ENCODE assay signal across 14 cellular contexts in genomic region chr7:32070051-32070405, GRCh38. TPM values are rescaled to one million over a fixed set of nuclear protein-coding genes. Genes with fewer than 3 reads are reported as not detected.
DNase-seq lines count a peak whose midpoint lies in the region; ATAC-seq and TF ChIP-seq lines count a peak whose summit lies in the region.
"Had no signal": no experiment of that assay in that cellular context is flagged by ENCODE, and none has a peak within 500 bp of the region (broad histone marks: within the 10 kb centered on the region; RNA-seq: fewer than 3 reads in every experiment).

No MANE protein-coding gene starts in this region.

- H3K9ac ChIP-seq in iPS-18a (ENCODE audit: low read length): no peak overlapping the region

- no peak overlapping the region for H3K27ac ChIP-seq in iPS-18a (ENCODE audit: low read length)
- H3K27ac ChIP-seq: skin epidermis had no signal

- H3K36me3 Mint-ChIP-seq in MCF 10A (ENCODE audit: insufficient read depth, unreplicated experiment) (no peaks in the 10 kb centered on the region), natural killer cell (no peaks in the 10 kb centered on the region)
- H3K36me3 Mint-ChIP-seq: CD4-positive, CD25-positive, alpha-beta regulatory T cell had no signal

- H3K9me3 ChIP-seq in iPS-18a (ENCODE audit: control insufficient read depth, low read depth, low read length): no peaks in the 10 kb centered on the region

- H3K9me3 Mint-ChIP-seq in MCF 10A (ENCODE audit: unreplicated experiment): no peaks in the 10 kb centered on the region
- no peaks in the 10 kb centered on the region for H3K9me3 Mint-ChIP-seq in natural killer cell

- no TSS peak for BruUV-seq in MCF 10A (replicated peaks; lab: Mats Ljungman, UMichigan)

- POLR2A ChIA-PET in MCF 10A (lab: Yijun Ruan, JAX): no interaction called here

- H3K27me3 Mint-ChIP-seq in MCF 10A (ENCODE audit: insufficient read depth, unreplicated experiment) (peaks cover 27% of the 10 kb centered on the region), natural killer cell (ENCODE audit: low read depth in 2 of 2) (peaks cover 17 to 31% of the 10 kb centered on the region in 2 donors)

- peak overlapping the region; percentile 84 for H3K4me3 ChIP-seq in iPS-18a (ENCODE audit: low read length)

- H3K27me3 ChIP-seq in iPS-18a (ENCODE audit: control insufficient read depth, insufficient read depth, low read length): peaks cover 77% of the 10 kb centered on the region

- H3K36me3 ChIP-seq in iPS-18a (ENCODE audit: control insufficient read depth, low read depth, low read length): no peaks in the 10 kb centered on the region

- DNase-seq in EL (peak; percentile 39), MCF 10A (ENCODE audit: unreplicated experiment) (no peak), putamen (ENCODE audit: low spot score) (peak; percentile 17), HuH-7.5 (ENCODE audit: low spot score) (no peak), natural killer cell (no peak), NCI-H226 (no peak), NCI-H2081 (lab: John Stamatoyannopoulos, UW) (no peak)
- DNase-seq: activated CD4-positive, alpha-beta T cell treated with anti-CD3 and anti-CD28 coated beads, Interleukin-2, amount 50 U/mL, for 1 hour; CD4-positive, CD25-positive, alpha-beta regulatory T cell; NCI-H187; SHP77; stimulated activated naive CD4-positive, alpha-beta T cell had no signal

- no peaks in the 10 kb centered on the region for H3K4me1 ChIP-seq in iPS-18a (ENCODE audit: control insufficient read depth, low read depth, low read length)

- ATAC-seq in natural killer cell: no peak

- H3K4me3 Mint-ChIP-seq in MCF 10A (ENCODE audit: unreplicated experiment): peak overlapping the region; percentile 58
- no peak overlapping the region for H3K4me3 Mint-ChIP-seq in natural killer cell
- H3K4me3 Mint-ChIP-seq: CD4-positive, CD25-positive, alpha-beta regulatory T cell had no signal

- H3K4me1 Mint-ChIP-seq in MCF 10A (ENCODE audit: insufficient read depth, unreplicated experiment): no peaks in the 10 kb centered on the region
- no peaks in the 10 kb centered on the region for H3K4me1 Mint-ChIP-seq in natural killer cell
- H3K4me1 Mint-ChIP-seq: CD4-positive, CD25-positive, alpha-beta regulatory T cell had no signal

- intact Hi-C loops in MCF 10A (cut with micrococcal nuclease) (no loop called here), natural killer cell (cut with micrococcal nuclease) (no loop called here)

- H3K27ac Mint-ChIP-seq in MCF 10A (ENCODE audit: low read depth, unreplicated experiment): no peak overlapping the region
- H3K27ac Mint-ChIP-seq in natural killer cell: no peak overlapping the region
- H3K27ac Mint-ChIP-seq: CD4-positive, CD25-positive, alpha-beta regulatory T cell had no signal

- TF ChIP-seq CTCF in MCF 10A (IDR thresholded peaks at IDR 0.05; ENCODE audit: unreplicated experiment) (no peak), natural killer cell (IDR thresholded peaks at IDR 0.05) (no peak)

- CTCF ChIA-PET in MCF 10A (lab: Yijun Ruan, JAX): no interaction called here

RNA-seq across cellular contexts. Expression of gene PDE1C, which starts 0.2 kb away (rescaled TPM):
- 0.14 and 0.27 TPM in 2 replicates for total RNA-seq in MCF 10A (2022)
- not detected for total RNA-seq in natural killer cell
- total RNA-seq: CD4-positive, CD25-positive, alpha-beta regulatory T cell had no signal

Comparison
In these comparisons a context has a peak if more than half of its experiments do, and no peak if none do; other contexts are left out.
1. DNase-seq: peak in EL (single experiment) and putamen (single experiment); none in MCF 10A (single experiment), HuH-7.5 (single experiment), natural killer cell (single experiment), NCI-H226 (single experiment) and NCI-H2081 (0 of 2).